In genomic region chr13:50124536-50125305, GRCh38 we compare ENCODE assay signal across 8 cellular contexts.
DNase-seq lines count a peak whose midpoint lies in the region; ATAC-seq, FAIRE-seq and TF ChIP-seq lines count a peak whose summit lies in the region.

No MANE protein-coding gene starts in this region.

- H3K36me3 ChIP-seq in effector memory CD4-positive, alpha-beta T cell (ENCODE audit: control insufficient read depth, insufficient read depth, low read length), result no peaks in the 10 kb centered on the region
- no peaks in the 10 kb centered on the region for H3K36me3 ChIP-seq in mucosa of descending colon (ENCODE audit: low read depth)

- peak overlapping the region; percentile 99 for H3K27ac ChIP-seq in effector memory CD4-positive, alpha-beta T cell (ENCODE audit: insufficient read depth, low read length, poor library complexity, severe bottlenecking)

- no peak for FAIRE-seq in GM12891 (lab: Jason Lieb, UNC)

- H3K4me1 ChIP-seq in effector memory CD4-positive, alpha-beta T cell (ENCODE audit: control insufficient read depth, insufficient read depth, low read length, poor library complexity, severe bottlenecking), result peaks cover 32% of the 10 kb centered on the region
- H3K4me1 ChIP-seq in mucosa of descending colon (ENCODE audit: low read depth), result peaks cover 20% of the 10 kb centered on the region

- no peaks in the 10 kb centered on the region for H3K9me3 ChIP-seq in effector memory CD4-positive, alpha-beta T cell (ENCODE audit: control insufficient read depth, low read length)
- no peaks in the 10 kb centered on the region for H3K9me3 ChIP-seq in mucosa of descending colon

- no peak for TF ChIP-seq CTCF in mucosa of descending colon (IDR thresholded peaks at IDR 0.05)

- no peak for TF ChIP-seq POLR2A in GM12891 (IDR thresholded peaks at IDR 0.05; ENCODE audit: low read depth, low read length)

- DNase-seq in GM12891 (ENCODE audit: insufficient read length, low spot score) (peak; percentile 33), NCI-H187 (lab: John Stamatoyannopoulos, UW) (peak; percentile 87 to 94), mucosa of descending colon (peak in 2 of 3 donors; percentile 95 to 99), NCI-H2029 (lab: John Stamatoyannopoulos, UW) (no peak)
- peak; percentile 91 to 93 for DNase-seq in activated CD8-positive, alpha-beta memory T cell treated with anti-CD3 and anti-CD28 coated beads for 1 hour (ENCODE audit: extremely low read depth in 1 of 2, low read depth in 1 of 2)
- peak; percentile 92 to 97 (median 95) for DNase-seq in effector memory CD4-positive, alpha-beta T cell
- peak; percentile 91 for DNase-seq in stimulated activated CD8-positive, alpha-beta memory T cell treated with anti-CD3 and anti-CD28 coated beads, Interleukin-4, amount 100 ng/mL, for 48 hours

- intact Hi-C loops in mucosa of descending colon (cut with DNase I, micrococcal nuclease), result loop anchor here (5.0 kb wide), 1 partner anchor 42 kb away; no protein-coding TSS in a partner anchor

- H3K4me3 ChIP-seq in effector memory CD4-positive, alpha-beta T cell (ENCODE audit: insufficient read depth, low read depth, low read length, poor library complexity, severe bottlenecking), result peak overlapping the region; percentile 90
- H3K4me3 ChIP-seq in mucosa of descending colon, result peak overlapping the region; percentile 91

- ATAC-seq in HG02588 (IDR thresholded peaks at IDR 0.05; ENCODE audit: unreplicated experiment) (peak; percentile 38), mucosa of descending colon (peak; percentile 17)

- peaks cover 16% of the 10 kb centered on the region for H3K27me3 ChIP-seq in effector memory CD4-positive, alpha-beta T cell (replicated peaks; ENCODE audit: control insufficient read depth, insufficient read depth, low read length, poor library complexity, severe bottlenecking)

TF ChIP-seq in GM12891, 5 proteins besides CTCF, POLR2A, EP300 and RAD21:
- TF ChIP-seq TAF1 (IDR thresholded peaks at IDR 0.05; ENCODE audit: low read depth, low read length) (no peak), POU2F2 (IDR thresholded peaks at IDR 0.05; ENCODE audit: low read depth, low read length) (no peak), POLR2AphosphoS5 (IDR thresholded peaks at IDR 0.05; ENCODE audit: low read depth, low read length) (no peak), SPI1 (IDR thresholded peaks at IDR 0.05; ENCODE audit: low read depth, low read length) (0 out of 2 replicates have a peak, but pooled peaks have one; percentile 24), PAX5 (IDR thresholded peaks at IDR 0.05; ENCODE audit: insufficient read depth, low read length, severe bottlenecking) (no peak)
TF ChIP-seq in GM12891: peak in this region for 1.
